ENCODE assay signal across 1 cellular context in genomic region chr7:100671353-100672327, GRCh38.
TF ChIP-seq lines count a peak whose summit lies in the region.

No MANE protein-coding gene starts in this region.

TF ChIP-seq in K562, 482 proteins besides CTCF, POLR2A, EP300 and RAD21:
- TF ChIP-seq MLLT1 (IDR thresholded peaks at IDR 0.05): 0 out of 4 replicates have a peak, but pooled peaks of 1 of the 2 experiments have one; percentile 48
- TF ChIP-seq, protein P1, sequence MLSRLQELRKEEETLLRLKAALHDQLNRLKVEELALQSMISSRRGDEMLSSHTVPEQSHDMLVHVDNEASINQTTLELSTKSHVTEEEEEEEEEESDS (CRISPR knock-in tag; IDR thresholded peaks at IDR 0.05): no peak
- TF ChIP-seq HDAC1 (IDR thresholded peaks at IDR 0.05): peak in 1 of 2 experiments; percentile 30; a peak in 1 of 4 replicates
- no peak for TF ChIP-seq CLOCK (CRISPR knock-in tag; IDR thresholded peaks at IDR 0.05; ENCODE audit: borderline replicate concordance)
- no peak for TF ChIP-seq MXD1 (CRISPR knock-in tag; IDR thresholded peaks at IDR 0.05; ENCODE audit: borderline replicate concordance, poor library complexity, severe bottlenecking)
- no peak for TF ChIP-seq PYGO2 (tag; IDR thresholded peaks at IDR 0.05)
- TF ChIP-seq BRD9 (IDR thresholded peaks at IDR 0.05; ENCODE audit: low read depth, partially characterized antibody): no peak
- peak; percentile 32 to 73; a peak in 3 of 4 replicates for TF ChIP-seq KDM1A (IDR thresholded peaks at IDR 0.05)
- TF ChIP-seq, protein P2, sequence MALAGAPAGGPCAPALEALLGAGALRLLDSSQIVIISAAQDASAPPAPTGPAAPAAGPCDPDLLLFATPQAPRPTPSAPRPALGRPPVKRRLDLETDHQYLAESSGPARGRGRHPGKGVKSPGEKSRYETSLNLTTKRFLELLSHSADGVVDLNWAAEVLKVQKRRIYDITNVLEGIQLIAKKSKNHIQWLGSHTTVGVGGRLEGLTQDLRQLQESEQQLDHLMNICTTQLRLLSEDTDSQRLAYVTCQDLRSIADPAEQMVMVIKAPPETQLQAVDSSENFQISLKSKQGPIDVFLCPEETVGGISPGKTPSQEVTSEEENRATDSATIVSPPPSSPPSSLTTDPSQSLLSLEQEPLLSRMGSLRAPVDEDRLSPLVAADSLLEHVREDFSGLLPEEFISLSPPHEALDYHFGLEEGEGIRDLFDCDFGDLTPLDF (CRISPR knock-in tag; IDR thresholded peaks at IDR 0.05): no peak
- peak; percentile 91 for TF ChIP-seq RBM25 (IDR thresholded peaks at IDR 0.05; ENCODE audit: low read depth, low read length, severe bottlenecking)
- TF ChIP-seq, protein P3, sequence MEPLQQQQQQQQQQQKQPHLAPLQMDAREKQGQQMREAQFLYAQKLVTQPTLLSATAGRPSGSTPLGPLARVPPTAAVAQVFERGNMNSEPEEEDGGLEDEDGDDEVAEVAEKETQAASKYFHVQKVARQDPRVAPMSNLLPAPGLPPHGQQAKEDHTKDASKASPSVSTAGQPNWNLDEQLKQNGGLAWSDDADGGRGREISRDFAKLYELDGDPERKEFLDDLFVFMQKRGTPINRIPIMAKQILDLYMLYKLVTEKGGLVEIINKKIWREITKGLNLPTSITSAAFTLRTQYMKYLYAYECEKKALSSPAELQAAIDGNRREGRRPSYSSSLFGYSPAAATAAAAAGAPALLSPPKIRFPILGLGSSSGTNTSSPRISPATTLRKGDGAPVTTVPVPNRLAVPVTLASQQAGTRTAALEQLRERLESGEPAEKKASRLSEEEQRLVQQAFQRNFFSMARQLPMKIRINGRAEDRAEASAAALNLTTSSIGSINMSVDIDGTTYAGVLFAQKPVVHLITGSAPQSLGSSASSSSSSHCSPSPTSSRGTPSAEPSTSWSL (CRISPR knock-in tag; IDR thresholded peaks at IDR 0.05; ENCODE audit: borderline replicate concordance): no peak
- TF ChIP-seq, protein P4, sequence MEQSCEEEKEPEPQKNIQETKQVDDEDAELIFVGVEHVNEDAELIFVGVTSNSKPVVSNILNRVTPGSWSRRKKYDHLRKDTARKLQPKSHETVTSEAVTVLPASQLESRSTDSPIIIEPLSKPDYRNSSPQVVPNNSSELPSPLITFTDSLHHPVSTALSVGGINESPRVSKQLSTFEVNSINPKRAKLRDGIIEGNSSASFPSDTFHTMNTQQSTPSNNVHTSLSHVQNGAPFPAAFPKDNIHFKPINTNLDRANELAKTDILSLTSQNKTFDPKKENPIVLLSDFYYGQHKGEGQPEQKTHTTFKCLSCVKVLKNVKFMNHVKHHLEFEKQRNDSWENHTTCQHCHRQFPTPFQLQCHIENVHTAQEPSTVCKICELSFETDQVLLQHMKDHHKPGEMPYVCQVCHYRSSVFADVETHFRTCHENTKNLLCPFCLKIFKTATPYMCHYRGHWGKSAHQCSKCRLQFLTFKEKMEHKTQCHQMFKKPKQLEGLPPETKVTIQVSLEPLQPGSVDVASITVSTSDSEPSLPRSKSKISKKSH (CRISPR knock-in tag; IDR thresholded peaks at IDR 0.05): no peak
- no peak for TF ChIP-seq NELFE (IDR thresholded peaks at IDR 0.05; ENCODE audit: insufficient read depth, insufficient read length)
- TF ChIP-seq ZNF165 (CRISPR knock-in tag; IDR thresholded peaks at IDR 0.05; ENCODE audit: borderline replicate concordance): no peak
- peak; percentile 61; the same call in 1 of the 2 replicates for TF ChIP-seq BCOR (IDR thresholded peaks at IDR 0.05)
- no peak for TF ChIP-seq ELK3 (CRISPR knock-in tag; IDR thresholded peaks at IDR 0.05)
- no peak for TF ChIP-seq HDAC6 (IDR thresholded peaks at IDR 0.05; ENCODE audit: low read depth, low read length)
- TF ChIP-seq RBM22 (IDR thresholded peaks at IDR 0.05; ENCODE audit: low read depth, low read length, poor library complexity, severe bottlenecking): no peak
- TF ChIP-seq, protein P5, sequence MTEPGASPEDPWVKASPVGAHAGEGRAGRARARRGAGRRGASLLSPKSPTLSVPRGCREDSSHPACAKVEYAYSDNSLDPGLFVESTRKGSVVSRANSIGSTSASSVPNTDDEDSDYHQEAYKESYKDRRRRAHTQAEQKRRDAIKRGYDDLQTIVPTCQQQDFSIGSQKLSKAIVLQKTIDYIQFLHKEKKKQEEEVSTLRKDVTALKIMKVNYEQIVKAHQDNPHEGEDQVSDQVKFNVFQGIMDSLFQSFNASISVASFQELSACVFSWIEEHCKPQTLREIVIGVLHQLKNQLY (CRISPR knock-in tag; conservative IDR thresholded peaks at IDR 0.05): no peak
- peak in 1 of 2 experiments; percentile 54; a peak in 1 of 4 replicates for TF ChIP-seq RCOR1 (IDR thresholded peaks at IDR 0.05; ENCODE audit: borderline replicate concordance in 1 of 2, low read depth in 2 of 2, low read length in 2 of 2)
- TF ChIP-seq THRAP3 (IDR thresholded peaks at IDR 0.05; ENCODE audit: borderline replicate concordance): peak; percentile 38; the same call in 1 of the 2 replicates
- TF ChIP-seq ZNF512 (tag; IDR thresholded peaks at IDR 0.05): peak; percentile 96
- TF ChIP-seq BRF1 (IDR thresholded peaks at IDR 0.05; ENCODE audit: borderline replicate concordance, extremely low read depth, insufficient read length): no peak
- TF ChIP-seq, protein P6, sequence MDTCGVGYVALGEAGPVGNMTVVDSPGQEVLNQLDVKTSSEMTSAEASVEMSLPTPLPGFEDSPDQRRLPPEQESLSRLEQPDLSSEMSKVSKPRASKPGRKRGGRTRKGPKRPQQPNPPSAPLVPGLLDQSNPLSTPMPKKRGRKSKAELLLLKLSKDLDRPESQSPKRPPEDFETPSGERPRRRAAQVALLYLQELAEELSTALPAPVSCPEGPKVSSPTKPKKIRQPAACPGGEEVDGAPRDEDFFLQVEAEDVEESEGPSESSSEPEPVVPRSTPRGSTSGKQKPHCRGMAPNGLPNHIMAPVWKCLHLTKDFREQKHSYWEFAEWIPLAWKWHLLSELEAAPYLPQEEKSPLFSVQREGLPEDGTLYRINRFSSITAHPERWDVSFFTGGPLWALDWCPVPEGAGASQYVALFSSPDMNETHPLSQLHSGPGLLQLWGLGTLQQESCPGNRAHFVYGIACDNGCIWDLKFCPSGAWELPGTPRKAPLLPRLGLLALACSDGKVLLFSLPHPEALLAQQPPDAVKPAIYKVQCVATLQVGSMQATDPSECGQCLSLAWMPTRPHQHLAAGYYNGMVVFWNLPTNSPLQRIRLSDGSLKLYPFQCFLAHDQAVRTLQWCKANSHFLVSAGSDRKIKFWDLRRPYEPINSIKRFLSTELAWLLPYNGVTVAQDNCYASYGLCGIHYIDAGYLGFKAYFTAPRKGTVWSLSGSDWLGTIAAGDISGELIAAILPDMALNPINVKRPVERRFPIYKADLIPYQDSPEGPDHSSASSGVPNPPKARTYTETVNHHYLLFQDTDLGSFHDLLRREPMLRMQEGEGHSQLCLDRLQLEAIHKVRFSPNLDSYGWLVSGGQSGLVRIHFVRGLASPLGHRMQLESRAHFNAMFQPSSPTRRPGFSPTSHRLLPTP (IDR thresholded peaks at IDR 0.05; ENCODE audit: borderline replicate concordance, extremely low read depth, insufficient read length): no peak
- TF ChIP-seq SMARCC2 (IDR thresholded peaks at IDR 0.05; ENCODE audit: low read depth): no peak
- TF ChIP-seq ILF3 (IDR thresholded peaks at IDR 0.05; ENCODE audit: borderline replicate concordance): no peak
- TF ChIP-seq ZNF431 (CRISPR knock-in tag; IDR thresholded peaks at IDR 0.05): no peak
- peak; percentile 44; the same call in 1 of the 2 replicates for TF ChIP-seq ZBTB5 (IDR thresholded peaks at IDR 0.05)
- no peak for TF ChIP-seq NUFIP1 (IDR thresholded peaks at IDR 0.05; ENCODE audit: partially characterized antibody)
- TF ChIP-seq ZZZ3 (IDR thresholded peaks at IDR 0.05): no peak
- TF ChIP-seq GTF2E2 (tag; IDR thresholded peaks at IDR 0.05): no peak
- TF ChIP-seq, protein P7, sequence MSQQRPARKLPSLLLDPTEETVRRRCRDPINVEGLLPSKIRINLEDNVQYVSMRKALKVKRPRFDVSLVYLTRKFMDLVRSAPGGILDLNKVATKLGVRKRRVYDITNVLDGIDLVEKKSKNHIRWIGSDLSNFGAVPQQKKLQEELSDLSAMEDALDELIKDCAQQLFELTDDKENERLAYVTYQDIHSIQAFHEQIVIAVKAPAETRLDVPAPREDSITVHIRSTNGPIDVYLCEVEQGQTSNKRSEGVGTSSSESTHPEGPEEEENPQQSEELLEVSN (IDR thresholded peaks at IDR 0.05; ENCODE audit: borderline replicate concordance in 1 of 2, extremely low read depth in 1 of 2, insufficient read depth in 1 of 2, insufficient read length in 1 of 2, low read depth in 1 of 2, low read length in 1 of 2, poor library complexity in 1 of 2, severe bottlenecking in 1 of 2): no peak
- no peak for TF ChIP-seq GTF2A2 (tag; IDR thresholded peaks at IDR 0.05)
- TF ChIP-seq CHD2 (IDR thresholded peaks at IDR 0.05; ENCODE audit: low read depth, low read length): no peak
- no peak for TF ChIP-seq GTF2B (IDR thresholded peaks at IDR 0.05; ENCODE audit: extremely low read depth, insufficient read length)
TF ChIP-seq in K562: peak in this region for 9.
